Comparison of ENCODE assay signal across 18 cellular contexts in the genomic region with DNA sequence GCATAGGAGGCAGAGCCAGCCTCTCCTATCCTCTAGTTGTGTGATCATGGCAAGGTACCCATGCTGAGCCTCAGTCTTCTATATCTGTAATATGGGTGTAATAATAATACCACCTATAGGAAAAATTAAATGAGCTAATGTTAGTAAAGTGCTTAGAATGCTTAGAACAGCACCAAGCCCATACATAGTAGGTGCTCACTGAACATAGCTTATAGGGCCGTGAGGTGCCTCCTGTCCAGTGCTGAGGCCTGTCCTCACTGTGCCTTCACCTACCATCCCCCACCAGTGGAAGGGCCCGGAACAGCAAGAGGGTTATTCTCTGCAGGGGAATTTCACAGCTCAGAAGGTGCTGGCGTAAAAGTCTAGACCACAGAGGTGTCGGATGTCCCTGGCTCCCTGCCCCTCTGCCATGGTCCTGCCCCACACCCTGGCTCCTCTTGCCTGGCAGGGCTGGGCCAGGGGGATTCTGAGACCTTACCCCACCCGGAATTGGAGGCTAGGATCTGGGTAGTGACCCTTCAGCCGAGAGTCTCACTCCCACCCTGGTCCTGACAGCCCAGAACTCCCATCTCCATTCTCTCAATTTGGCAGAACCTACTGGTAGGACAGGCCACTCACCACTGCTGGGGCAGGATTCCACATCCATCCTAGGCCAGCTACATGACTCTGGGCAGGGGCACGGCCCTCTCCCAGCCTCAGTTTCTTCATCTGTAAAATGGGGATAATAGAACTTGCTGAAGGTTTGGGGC. TPM values are rescaled to one million over a fixed set of nuclear protein-coding genes. Genes with fewer than 3 reads are reported as not detected.
DNase-seq lines count a peak whose midpoint lies in the region; ATAC-seq lines count a peak whose summit lies in the region.
"Had no signal": no experiment of that assay in that cellular context is flagged by ENCODE, and none has a peak within 500 bp of the region (broad histone marks: within the 10 kb centered on the region; RNA-seq: fewer than 3 reads in every experiment).

No MANE protein-coding gene starts in this region.

- H3K9me3 Mint-ChIP-seq in stimulated activated naive CD8-positive, alpha-beta T cell treated with anti-CD3 and anti-CD28 coated beads, Interleukin-15, Interleukin-2, amounts not matched to agents 100 ng/mL and 50 ng/mL, for 24 hours, result no peaks in the 10 kb centered on the region
- H3K9me3 Mint-ChIP-seq: stimulated activated effector memory CD8-positive, alpha-beta T cell treated with anti-CD3 and anti-CD28 coated beads, Interleukin-12 subunit alpha, Interleukin-12 subunit beta, amount 100 ng/mL, for 72 hours had no signal

- no peak overlapping the region for H3K4me3 Mint-ChIP-seq in stimulated activated naive CD8-positive, alpha-beta T cell treated with anti-CD3 and anti-CD28 coated beads, Interleukin-15, Interleukin-2, amounts not matched to agents 100 ng/mL and 50 ng/mL, for 24 hours
- H3K4me3 Mint-ChIP-seq in T-helper 17 cell, result peak overlapping the region; percentile 66
- H3K4me3 Mint-ChIP-seq: stimulated activated effector memory CD8-positive, alpha-beta T cell treated with anti-CD3 and anti-CD28 coated beads, Interleukin-12 subunit alpha, Interleukin-12 subunit beta, amount 100 ng/mL, for 72 hours had no signal

- H3K9me3 ChIP-seq in T-helper 17 cell (ENCODE audit: control insufficient read depth, low read length, poor library complexity, severe bottlenecking), result no peaks in the 10 kb centered on the region
- H3K9me3 ChIP-seq: BLaER1, uterus had no signal

- peaks cover 14% of the 10 kb centered on the region for H3K27me3 Mint-ChIP-seq in stimulated activated naive CD8-positive, alpha-beta T cell treated with anti-CD3 and anti-CD28 coated beads, Interleukin-15, Interleukin-2, amounts not matched to agents 100 ng/mL and 50 ng/mL, for 24 hours
- H3K27me3 Mint-ChIP-seq in T-helper 17 cell, result peaks cover 8% of the 10 kb centered on the region

- ATAC-seq in stimulated activated naive CD8-positive, alpha-beta T cell treated with anti-CD3 and anti-CD28 coated beads, Interleukin-15, Interleukin-2, amounts not matched to agents 100 U/mL and 50 U/mL, for 24 hours, result no peak
- ATAC-seq in T-helper 17 cell, result no peak
- no peak for ATAC-seq in GM18519 (IDR thresholded peaks at IDR 0.05; ENCODE audit: low FRiP score, unreplicated experiment)
- ATAC-seq: esophagus mucosa; stimulated activated effector memory CD8-positive, alpha-beta T cell treated with anti-CD3 and anti-CD28 coated beads, Interleukin-12 subunit alpha, Interleukin-12 subunit beta, amount 100 ng/mL, for 72 hours had no signal

- H3K27ac Mint-ChIP-seq in stimulated activated naive CD8-positive, alpha-beta T cell treated with anti-CD3 and anti-CD28 coated beads, Interleukin-15, Interleukin-2, amounts not matched to agents 100 ng/mL and 50 ng/mL, for 24 hours, result peak overlapping the region; percentile 26
- no peak overlapping the region for H3K27ac Mint-ChIP-seq in T-helper 17 cell
- H3K27ac Mint-ChIP-seq: stimulated activated effector memory CD8-positive, alpha-beta T cell treated with anti-CD3 and anti-CD28 coated beads, Interleukin-12 subunit alpha, Interleukin-12 subunit beta, amount 100 ng/mL, for 72 hours had no signal

- peaks cover 49% of the 10 kb centered on the region for H3K36me3 Mint-ChIP-seq in stimulated activated naive CD8-positive, alpha-beta T cell treated with anti-CD3 and anti-CD28 coated beads, Interleukin-15, Interleukin-2, amounts not matched to agents 100 ng/mL and 50 ng/mL, for 24 hours (ENCODE audit: low read depth)
- H3K36me3 Mint-ChIP-seq in T-helper 17 cell (ENCODE audit: low read depth), result peaks cover 4% of the 10 kb centered on the region

- H3K4me1 Mint-ChIP-seq in stimulated activated naive CD8-positive, alpha-beta T cell treated with anti-CD3 and anti-CD28 coated beads, Interleukin-15, Interleukin-2, amounts not matched to agents 100 ng/mL and 50 ng/mL, for 24 hours (ENCODE audit: low read depth), result peaks cover 9% of the 10 kb centered on the region
- H3K4me1 Mint-ChIP-seq in T-helper 17 cell, result peaks cover 12% of the 10 kb centered on the region

- DNase-seq in stimulated activated naive CD8-positive, alpha-beta T cell treated with anti-CD3 and anti-CD28 coated beads, Interleukin-15, Interleukin-2, amounts not matched to agents 100 U/mL and 50 U/mL, for 24 hours, result no peak
- DNase-seq in T-helper 17 cell (no peak), glomerular visceral epithelial cell (ENCODE audit: extremely low spot score) (peak; percentile 62), NCI-H2107 treated with DMSO at 0.1 percent for 48 hours (lab: John Stamatoyannopoulos, UW; ENCODE audit: unreplicated experiment) (no peak), dedifferentiated amniotic fluid mesenchymal stem cell (ENCODE audit: extremely low spot score) (no peak)
- no peak for DNase-seq in stimulated activated CD4-positive, alpha-beta T cell treated with anti-CD3 and anti-CD28 coated beads, Interleukin-1b, Interleukin-23, amount 100 ng/mL, for 48 hours
- DNase-seq: activated CD8-positive, alpha-beta memory T cell treated with anti-CD3 and anti-CD28 coated beads for 24 hours; cerebellar nuclear complex; NCI-H1417; NCI-H524 treated with DMSO at 0.1 percent for 48 hours; stimulated activated CD4-positive, alpha-beta T cell treated with anti-CD3 and anti-CD28 coated beads, Interleukin-4, amount 100 ng/mL, for 1 hour; uterus had no signal

RNA-seq across cellular contexts. Expression of a gene that starts 2.2 kb away (rescaled TPM):
- 1 to 10 TPM; 1.9 to 6.2 TPM for total RNA-seq in T-helper 17 cell

RNA-seq across cellular contexts. Expression of a gene that starts 13.5 kb away (rescaled TPM):
- under 1 TPM in 1 of 2 donors, not detected in 1; 0.89 TPM for total RNA-seq in T-helper 17 cell
- total RNA-seq: esophagus mucosa, pulmonary artery endothelial cell had no signal

RNA-seq across cellular contexts. Expression of a gene that starts 27.9 kb away (rescaled TPM):
- total RNA-seq in T-helper 17 cell, result 100 to 1,000 TPM; 153 to 162 TPM
